13 cellular contexts compared by ENCODE assay signal in genomic region chr17:73722163-73722562, GRCh38.
DNase-seq lines count a peak whose midpoint lies in the region; ATAC-seq lines count a peak whose summit lies in the region.
"Had no signal": no experiment of that assay in that cellular context is flagged by ENCODE, and none has a peak within 500 bp of the region (broad histone marks: within the 10 kb centered on the region; RNA-seq: fewer than 3 reads in every experiment).

No MANE protein-coding gene starts in this region.

- ATAC-seq in naive B cell (ENCODE audit: low read depth in 2 of 2) (peak; percentile 77 to 86), GM18861 (IDR thresholded peaks at IDR 0.05; ENCODE audit: unreplicated experiment) (no peak)

- POLR2A ChIA-PET in activated CD4-positive, alpha-beta T cell treated with anti-CD3 and anti-CD28 coated beads, Interleukin-2, amount 10 ng/mL, durations not matched to agents 7 days and 5 days (lab: Charles Lee), result no interaction called here

- H3K27ac Mint-ChIP-seq in activated CD4-positive, alpha-beta T cell treated with anti-CD3 and anti-CD28 coated beads, Interleukin-2, amount 10 ng/mL, durations not matched to agents 7 days and 5 days, result peak overlapping the region; percentile 89
- peak overlapping the region in 5 of 6 donors; percentile 30 to 96 (median 62) for H3K27ac Mint-ChIP-seq in naive B cell

- H3K4me3 Mint-ChIP-seq in activated CD4-positive, alpha-beta T cell treated with anti-CD3 and anti-CD28 coated beads, Interleukin-2, amount 10 ng/mL, durations not matched to agents 7 days and 5 days, result peak overlapping the region; percentile 64
- H3K4me3 Mint-ChIP-seq in naive B cell, result peak overlapping the region in 1 of 8 donors; percentile 36

- DNase-seq in activated CD4-positive, CD25-positive, alpha-beta regulatory T cell treated with anti-CD3 and anti-CD28 coated beads, Interleukin-2, amount 50 U/mL, for 16 hours (ENCODE audit: low read depth, low spot score), result peak; percentile 5
- DNase-seq in activated CD4-positive, CD25-positive, alpha-beta regulatory T cell (lab: John Stamatoyannopoulos, UW), result no peak
- DNase-seq in NCI-H2196 (lab: John Stamatoyannopoulos, UW; ENCODE audit: unreplicated experiment) (peak; percentile 46), naive B cell (peak; percentile 31), cerebellum (ENCODE audit: low spot score) (no peak), hypothalamus (lab: John Stamatoyannopoulos, UW) (no peak)
- DNase-seq in activated CD4-positive, alpha-beta T cell treated with anti-CD3 and anti-CD28 coated beads, Interleukin-2, amount 10 ng/mL, durations not matched to agents 7 days and 5 days, result peak; percentile 82
- DNase-seq: ACHN; activated CD8-positive, alpha-beta memory T cell treated with anti-CD3 and anti-CD28 coated beads for 24 hours; cerebellar nuclear complex; RPMI8226; testis had no signal

- peaks cover 8% of the 10 kb centered on the region for H3K36me3 Mint-ChIP-seq in activated CD4-positive, alpha-beta T cell treated with anti-CD3 and anti-CD28 coated beads, Interleukin-2, amount 10 ng/mL, durations not matched to agents 7 days and 5 days (ENCODE audit: low read depth)
- no peaks in the 10 kb centered on the region for H3K36me3 Mint-ChIP-seq in naive B cell

- CTCF ChIA-PET in activated CD4-positive, alpha-beta T cell treated with anti-CD3 and anti-CD28 coated beads, Interleukin-2, amount 10 ng/mL, durations not matched to agents 7 days and 5 days (lab: Charles Lee), result no interaction called here

- no peaks in the 10 kb centered on the region for H3K27me3 Mint-ChIP-seq in activated CD4-positive, alpha-beta T cell treated with anti-CD3 and anti-CD28 coated beads, Interleukin-2, amount 10 ng/mL, durations not matched to agents 7 days and 5 days
- H3K27me3 Mint-ChIP-seq in naive B cell, result peaks cover 0 to 13% (median 6%) of the 10 kb centered on the region in 3 donors

- no peaks in the 10 kb centered on the region for H3K9me3 Mint-ChIP-seq in activated CD4-positive, alpha-beta T cell treated with anti-CD3 and anti-CD28 coated beads, Interleukin-2, amount 10 ng/mL, durations not matched to agents 7 days and 5 days
- no peaks in the 10 kb centered on the region for H3K9me3 Mint-ChIP-seq in naive B cell

- H3K4me1 Mint-ChIP-seq in activated CD4-positive, alpha-beta T cell treated with anti-CD3 and anti-CD28 coated beads, Interleukin-2, amount 10 ng/mL, durations not matched to agents 7 days and 5 days, result peaks cover 53% of the 10 kb centered on the region
- peaks cover 3 to 14% (median 11%) of the 10 kb centered on the region in 3 donors for H3K4me1 Mint-ChIP-seq in naive B cell

Comparison
In these comparisons a context has a peak if more than half of its experiments do, and no peak if none do; other contexts are left out.
1. DNase-seq: peak in activated CD4-positive, CD25-positive, alpha-beta regulatory T cell treated with anti-CD3 and anti-CD28 coated beads, Interleukin-2, amount 50 U/mL, for 16 hours (single experiment), NCI-H2196 (single experiment), activated CD4-positive, alpha-beta T cell treated with anti-CD3 and anti-CD28 coated beads, Interleukin-2, amount 10 ng/mL, durations not matched to agents 7 days and 5 days (single experiment) and naive B cell (single experiment); none in activated CD4-positive, CD25-positive, alpha-beta regulatory T cell (0 of 4), cerebellum (single experiment) and hypothalamus (0 of 51).